ENCODE assay signal across 10 cellular contexts in genomic region chr9:108889649-108890067, GRCh38. TPM values are rescaled to one million over a fixed set of nuclear protein-coding genes. Genes with fewer than 3 reads are reported as not detected.
DNase-seq lines count a peak whose midpoint lies in the region; ATAC-seq and TF ChIP-seq lines count a peak whose summit lies in the region.
"Had no signal": no experiment of that assay in that cellular context is flagged by ENCODE, and none has a peak within 500 bp of the region (broad histone marks: within the 10 kb centered on the region; RNA-seq: fewer than 3 reads in every experiment).

No MANE protein-coding gene starts in this region.

- peaks cover 0 to 6% (median 3%) of the 10 kb centered on the region in 5 experiments for H3K9me3 Mint-ChIP-seq in brain

- H3K27ac ChIP-seq in MM.1S (ENCODE audit: low read length) (no peak overlapping the region), spleen (no peak overlapping the region), dorsolateral prefrontal cortex (no peak overlapping the region)

- H3K4me1 Mint-ChIP-seq in brain: peaks cover 11% of the 10 kb centered on the region

- no peaks in the 10 kb centered on the region for H3K27me3 Mint-ChIP-seq in brain

- H3K36me3 Mint-ChIP-seq in brain: peaks cover 76% of the 10 kb centered on the region

- H3K4me1 ChIP-seq in MM.1S (ENCODE audit: low read length): peaks cover 19% of the 10 kb centered on the region
- H3K4me1 ChIP-seq in spleen: peaks cover 0 to 14% (median 2%) of the 10 kb centered on the region in 6 donors

- no peaks in the 10 kb centered on the region for H3K27me3 ChIP-seq in MM.1S (replicated peaks; ENCODE audit: insufficient read depth, low read length)
- no peaks in the 10 kb centered on the region for H3K27me3 ChIP-seq in spleen (replicated peaks in 1 of 7)
- H3K27me3 ChIP-seq in dorsolateral prefrontal cortex: no peaks in the 10 kb centered on the region

- intact Hi-C loops in spleen (cut with DNase I; ENCODE audit: low total_unique reads) (no loop called here), dorsolateral prefrontal cortex (cut with DNase I) (no loop called here)

- H3K79me2 ChIP-seq in MM.1S (ENCODE audit: low read length): no peaks in the 10 kb centered on the region

- no peak overlapping the region for H2AFZ ChIP-seq in MM.1S (ENCODE audit: low read length)

- H3K4me3 Mint-ChIP-seq in brain: no peak overlapping the region

- WGBS in spleen, 5 donors: 89 to 97% (median 91%) methylated on average over 4 of the region's 4 CpGs

- H3K27ac Mint-ChIP-seq in brain: no peak overlapping the region

- TF ChIP-seq CTCF in MM.1S (IDR thresholded peaks at IDR 0.05; ENCODE audit: low read length) (peak; percentile 19; the same call in 1 of the 2 replicates), brain (conservative IDR thresholded peaks at IDR 0.05) (peak; percentile 20 to 37), spleen (IDR thresholded peaks at IDR 0.05 in 8 of 11, conservative IDR thresholded peaks at IDR 0.05 in 3 of 11) (no peak), dorsolateral prefrontal cortex (IDR thresholded peaks at IDR 0.05 in 54 of 56, conservative IDR thresholded peaks at IDR 0.05 in 2 of 56; ENCODE audit: low read depth in 1 of 56, partially characterized antibody in 56 of 56) (peak in 24 of 56 donors; percentile 3 to 44 (median 23))

- no peaks in the 10 kb centered on the region; the same call in 1 of the 2 replicates for H3F3A ChIP-seq in MM.1S (ENCODE audit: insufficient read depth, low read length)

- H3K9me3 ChIP-seq in MM.1S (replicated peaks; ENCODE audit: insufficient read depth, low read length): no peaks in the 10 kb centered on the region
- no peaks in the 10 kb centered on the region for H3K9me3 ChIP-seq in spleen

- H3K9me2 ChIP-seq in MM.1S (replicated peaks; ENCODE audit: insufficient read depth, low read length): no peaks in the 10 kb centered on the region

- no peaks in the 10 kb centered on the region for H4K20me1 ChIP-seq in MM.1S (ENCODE audit: insufficient read depth, low read length)

- H3K9ac ChIP-seq in MM.1S (ENCODE audit: low read length): no peak overlapping the region

- TF ChIP-seq POLR2A in spleen (IDR thresholded peaks at IDR 0.05): no peak

- H3K4me2 ChIP-seq in MM.1S (ENCODE audit: low read depth, low read length): no peak overlapping the region

- no peak overlapping the region for H3K4me3 ChIP-seq in MM.1S (ENCODE audit: low read length)
- H3K4me3 ChIP-seq in spleen: no peak overlapping the region
- no peak overlapping the region for H3K4me3 ChIP-seq in dorsolateral prefrontal cortex

- peak; percentile 10 for DNase-seq in G401 (ENCODE audit: low spot score)
- no peak for DNase-seq in MM.1S
- peak; percentile 48 for DNase-seq in lung microvascular endothelial cell (ENCODE audit: low read depth in 2 of 2)
- no peak for DNase-seq in spleen
- DNase-seq in dorsolateral prefrontal cortex: no peak
- DNase-seq: central memory CD4-positive, alpha-beta T cell; NCI-H2227 treated with DMSO at 0.1 percent for 48 hours; stimulated activated CD4-positive, alpha-beta T cell treated with anti-CD3 and anti-CD28 coated beads, Interleukin-1b, Interleukin-23, amount 100 ng/mL, for 48 hours had no signal

- no peak for ATAC-seq in GM21423 (IDR thresholded peaks at IDR 0.05; ENCODE audit: unreplicated experiment)

- H3K36me3 ChIP-seq in MM.1S (replicated peaks; ENCODE audit: insufficient read depth, low read length): no peaks in the 10 kb centered on the region; the same call in 1 of the 2 replicates
- H3K36me3 ChIP-seq in spleen: peaks cover 3 to 91% (median 61%) of the 10 kb centered on the region in 6 donors

- in situ Hi-C loops in G401 (cut with HindIII; ENCODE audit: low sequenced_read_pairs): no loop called here

RNA-seq across cellular contexts. Expression of gene ACTL7A, which starts 27.6 kb away (rescaled TPM):
- total RNA-seq in G401 (2014; rRNA removed; shearing (Covaris generic)): not detected in 2 replicates
- not detected for polyA plus RNA-seq in brain (ENCODE audit: insufficient read depth, low read depth, low replicate concordance)
- total RNA-seq in lung microvascular endothelial cell: not detected in 2 replicates
- not detected for total RNA-seq in spleen
- polyA plus RNA-seq in spleen: not detected
- not detected for total RNA-seq in dorsolateral prefrontal cortex

RNA-seq across cellular contexts. Expression of gene ACTL7B, which starts 33.9 kb away (rescaled TPM):
- total RNA-seq in G401 (2014; rRNA removed; shearing (Covaris generic)): not detected in 2 replicates
- not detected for polyA plus RNA-seq in brain (ENCODE audit: insufficient read depth, low read depth, low replicate concordance)
- total RNA-seq in lung microvascular endothelial cell: not detected in 2 replicates
- not detected for total RNA-seq in spleen
- polyA plus RNA-seq in spleen: under 1 TPM in 1 of 3 donors, not detected in 2; 0.11 TPM
- under 1 TPM in 34 of 120 experiments, not detected in 86; 0.16 to 0.78 (median 0.26) TPM for total RNA-seq in dorsolateral prefrontal cortex

RNA-seq across cellular contexts. Expression of gene ELP1, which starts 44.3 kb away (rescaled TPM):
- 26.3 and 54.7 TPM in 2 replicates for total RNA-seq in G401 (2014; rRNA removed; shearing (Covaris generic))
- polyA plus RNA-seq in brain (ENCODE audit: insufficient read depth, low read depth, low replicate concordance) (31.3 TPM), spleen (10 to 100 TPM in 2 of 3 donors, 1 to 10 TPM in 1; 9.9 to 14.5 (median 13.6) TPM)
- total RNA-seq in lung microvascular endothelial cell (19.2 and 32.9 TPM in 2 replicates), spleen (10 to 100 TPM; 13.6 to 30.5 (median 19.1) TPM), dorsolateral prefrontal cortex (10 to 100 TPM; 30.6 to 86.2 (median 48.5) TPM)

RNA-seq across cellular contexts. Expression of gene ABITRAM, which starts 44.5 kb away (rescaled TPM):
- total RNA-seq in G401 (2014; rRNA removed; shearing (Covaris generic)): 15.3 and 16.7 TPM in 2 replicates
- polyA plus RNA-seq in brain (ENCODE audit: insufficient read depth, low read depth, low replicate concordance): 10.4 TPM
- total RNA-seq in lung microvascular endothelial cell: 2.6 TPM in 2 replicates
- total RNA-seq in spleen: 10 to 100 TPM in 3 of 7 donors, 1 to 10 TPM in 4; 7.5 to 11.0 (median 9.7) TPM
- polyA plus RNA-seq in spleen: 1 to 10 TPM; 7.5 to 8.6 (median 8.2) TPM
- total RNA-seq in dorsolateral prefrontal cortex: 10 to 100 TPM; 10.8 to 30.8 (median 19.6) TPM

Comparison
In these comparisons a context has a peak if more than half of its experiments do, and no peak if none do; other contexts are left out.
1. DNase-seq: peak in G401 (single experiment) and lung microvascular endothelial cell (2 of 2); none in MM.1S (single experiment), spleen (single experiment) and dorsolateral prefrontal cortex (0 of 10).
2. CTCF ChIP-seq: peak in MM.1S (single experiment) and brain (2 of 2); none in spleen (0 of 11).